In genomic region chr16:85479972-85480726, GRCh38 we compare ENCODE assay signal across 8 cellular contexts.
DNase-seq lines count a peak whose midpoint lies in the region; ATAC-seq and TF ChIP-seq lines count a peak whose summit lies in the region.

No MANE protein-coding gene starts in this region.

- peak; percentile 86 for DNase-seq in Calu3
- DNase-seq in WTC11 (ENCODE audit: low spot score): peak; percentile 64
- peak; percentile 36 for DNase-seq in mesendoderm
- no peak for DNase-seq in foreskin melanocyte
- no peak for DNase-seq in NCI-H748 (lab: John Stamatoyannopoulos, UW; ENCODE audit: unreplicated experiment)

- no peak overlapping the region for H3K18ac ChIP-seq in mesendoderm (ENCODE audit: low read length)

- H3K79me1 ChIP-seq in mesendoderm (ENCODE audit: low read length): no peaks in the 10 kb centered on the region

- H3K4me2 ChIP-seq in mesendoderm (ENCODE audit: low read length): no peak overlapping the region

- no peak overlapping the region for H2BK120ac ChIP-seq in mesendoderm (ENCODE audit: low read depth, low read length)

- TF ChIP-seq POLR2A in gastroesophageal sphincter (IDR thresholded peaks at IDR 0.05): no peak

- no TSS peak for BruUV-seq in Calu3 (replicated peaks; lab: Mats Ljungman, UMichigan)

- H3K27me3 Mint-ChIP-seq in Calu3 (ENCODE audit: unreplicated experiment) (peaks cover 46% of the 10 kb centered on the region), WTC11 (ENCODE audit: low read depth) (no peaks in the 10 kb centered on the region)

- no peak overlapping the region for H3K27ac ChIP-seq in HEK293 (ENCODE audit: extremely low read depth, low read depth, low read length)
- no peak overlapping the region for H3K27ac ChIP-seq in mesendoderm (ENCODE audit: low read depth, low read length)
- H3K27ac ChIP-seq in gastroesophageal sphincter: no peak overlapping the region

- H3K4me1 Mint-ChIP-seq in Calu3 (ENCODE audit: low read depth, unreplicated experiment) (peaks cover 15% of the 10 kb centered on the region), WTC11 (peaks cover 9% of the 10 kb centered on the region)

- no peak overlapping the region for H2AK5ac ChIP-seq in mesendoderm (ENCODE audit: low read length)

- H4K8ac ChIP-seq in mesendoderm (ENCODE audit: low read depth, low read length): no peak overlapping the region

- no peak overlapping the region for H3K56ac ChIP-seq in mesendoderm (ENCODE audit: low read length)

- no peak overlapping the region for H4K5ac ChIP-seq in mesendoderm (ENCODE audit: low read length)

- H3K23ac ChIP-seq in mesendoderm (ENCODE audit: low read length): no peak overlapping the region

- intact Hi-C loops in Calu3 (cut with micrococcal nuclease; ENCODE audit: unreplicated experiment): loop anchor here (5.0 kb wide), 1 partner anchor 77 kb away; no protein-coding TSS in a partner anchor

- no peak overlapping the region for H2BK5ac ChIP-seq in mesendoderm (ENCODE audit: low read length)

- no peaks in the 10 kb centered on the region for H3K79me2 ChIP-seq in mesendoderm (ENCODE audit: control insufficient read depth, insufficient read depth, low read length)

- H3K27ac Mint-ChIP-seq in Calu3 (ENCODE audit: unreplicated experiment): no peak overlapping the region
- H3K27ac Mint-ChIP-seq in WTC11: no peak overlapping the region

- no CpG with 5 or more reads among the region's 26 CpGs for WGBS in mesendoderm (ENCODE audit: extremely low coverage, insufficient coverage, low lambda C conversion rate)
- WGBS in gastroesophageal sphincter (ENCODE audit: low coverage in 1 of 2), 2 donors: 86 to 100% methylated on average over 1 to 5 of the region's 26 CpGs

- no peak overlapping the region for H3K9ac ChIP-seq in mesendoderm (ENCODE audit: low read length)

- H2BK15ac ChIP-seq in mesendoderm (replicated peaks; ENCODE audit: low read depth): no peak overlapping the region

- no peaks in the 10 kb centered on the region for H3K27me3 ChIP-seq in mesendoderm (ENCODE audit: insufficient read depth, low read length, poor library complexity)
- H3K27me3 ChIP-seq in gastroesophageal sphincter: no peaks in the 10 kb centered on the region

- POLR2A ChIA-PET in HEK293 (lab: Yijun Ruan, JAX): no interaction called here
- POLR2A ChIA-PET in WTC11 (lab: Charles Lee): no interaction called here

- no peaks in the 10 kb centered on the region for H3K36me3 Mint-ChIP-seq in Calu3 (ENCODE audit: insufficient read depth, unreplicated experiment)
- no peaks in the 10 kb centered on the region for H3K36me3 Mint-ChIP-seq in WTC11

- H3K4me3 ChIP-seq in HEK293 (ENCODE audit: low read depth, low read length) (no peak overlapping the region), mesendoderm (ENCODE audit: low read length) (no peak overlapping the region), gastroesophageal sphincter (no peak overlapping the region)

- CTCF ChIA-PET in Calu3 (lab: Charles Lee) (interaction anchor here (0.6 to 1.7 kb wide), 9 partner anchors 8 to 136 kb away, joined by 3 to 28 read pairs (median 5); partner anchors contain the start of gene GSE1), HEK293 (lab: Yijun Ruan, JAX) (interaction anchor here (0.9 kb wide), 1 partner anchor 48 kb away, joined by 3 read pairs; no protein-coding TSS in a partner anchor), WTC11 (lab: Charles Lee) (interaction anchor here (0.5 to 3.7 kb wide), 17 partner anchors 12 to 237 kb away, joined by 3 to 22 read pairs (median 4); no protein-coding TSS in a partner anchor)

- H3K4me1 ChIP-seq in HEK293 (ENCODE audit: control insufficient read depth, insufficient read depth, low read length) (peaks cover 11% of the 10 kb centered on the region; the same call in 1 of the 2 replicates), mesendoderm (ENCODE audit: control insufficient read depth, low read depth, low read length) (no peaks in the 10 kb centered on the region), gastroesophageal sphincter (peaks cover 0 to 10% (median 0%) of the 10 kb centered on the region in 3 donors)

- H3K4me3 Mint-ChIP-seq in Calu3 (ENCODE audit: low read depth, unreplicated experiment): no peak overlapping the region
- no peak overlapping the region for H3K4me3 Mint-ChIP-seq in WTC11

- H3K9me3 ChIP-seq in HEK293 (ENCODE audit: control insufficient read depth, insufficient read depth, low read depth, low read length) (no peaks in the 10 kb centered on the region), gastroesophageal sphincter (no peaks in the 10 kb centered on the region)

- no peak for TF ChIP-seq EP300 in gastroesophageal sphincter (IDR thresholded peaks at IDR 0.05)

- H3K9me3 Mint-ChIP-seq in Calu3 (ENCODE audit: low read depth, unreplicated experiment) (no peaks in the 10 kb centered on the region), WTC11 (no peaks in the 10 kb centered on the region)

- peak; percentile 87 for TF ChIP-seq CTCF in Calu3 (IDR thresholded peaks at IDR 0.05; ENCODE audit: unreplicated experiment)
- peak; percentile 78 for TF ChIP-seq CTCF in HEK293 (tag by site-specific recombination; IDR thresholded peaks at IDR 0.05)
- TF ChIP-seq CTCF in WTC11 (IDR thresholded peaks at IDR 0.05): no peak
- TF ChIP-seq CTCF in gastroesophageal sphincter (IDR thresholded peaks at IDR 0.05): peak in 1 of 4 experiments; percentile 38

- peak; percentile 74 for ATAC-seq in WTC11
- ATAC-seq in GM19395 (IDR thresholded peaks at IDR 0.05; ENCODE audit: unreplicated experiment): no peak
- no peak for ATAC-seq in gastroesophageal sphincter

- H3K4ac ChIP-seq in mesendoderm (ENCODE audit: low read depth, low read length): no peak overlapping the region

- H3K36me3 ChIP-seq in HEK293 (ENCODE audit: control insufficient read depth in 2 of 2, insufficient read depth in 1 of 2, low read length in 2 of 2): no peaks in the 10 kb centered on the region
- H3K36me3 ChIP-seq in mesendoderm (ENCODE audit: control insufficient read depth, insufficient read depth, low read length): no peaks in the 10 kb centered on the region
- H3K36me3 ChIP-seq in gastroesophageal sphincter: no peaks in the 10 kb centered on the region

TF ChIP-seq in HEK293, 187 proteins besides CTCF, POLR2A, EP300 and RAD21 (continues in another document):
- peak; percentile 32; the same call in 1 of the 2 replicates for TF ChIP-seq ZNF398 (tag by site-specific recombination; IDR thresholded peaks at IDR 0.05)
- no peak for TF ChIP-seq ZNF426 (tag by site-specific recombination; IDR thresholded peaks at IDR 0.05)
- TF ChIP-seq ZNF660 (tag by site-specific recombination; IDR thresholded peaks at IDR 0.05): no peak
- TF ChIP-seq ZNF423 (tag by site-specific recombination; IDR thresholded peaks at IDR 0.05): peak; percentile 77
- peak; percentile 64; the same call in 1 of the 2 replicates for TF ChIP-seq KLF1 (tag by site-specific recombination; IDR thresholded peaks at IDR 0.05)
- peak; percentile 68 for TF ChIP-seq SCRT2 (tag by site-specific recombination; IDR thresholded peaks at IDR 0.05)
- no peak for TF ChIP-seq GLIS1 (tag by site-specific recombination; IDR thresholded peaks at IDR 0.05)
- TF ChIP-seq ZBTB8A (tag by site-specific recombination; IDR thresholded peaks at IDR 0.05): peak; percentile 62
- TF ChIP-seq ZNF837 (tag by site-specific recombination; IDR thresholded peaks at IDR 0.05): no peak

TF ChIP-seq in WTC11, 78 proteins besides CTCF, POLR2A, EP300 and RAD21:
- TF ChIP-seq ZNF416 (CRISPR knock-in tag; IDR thresholded peaks at IDR 0.05) (no peak), ZNF423 (CRISPR knock-in tag; IDR thresholded peaks at IDR 0.05) (peak; percentile 55)
- TF ChIP-seq, protein P1, sequence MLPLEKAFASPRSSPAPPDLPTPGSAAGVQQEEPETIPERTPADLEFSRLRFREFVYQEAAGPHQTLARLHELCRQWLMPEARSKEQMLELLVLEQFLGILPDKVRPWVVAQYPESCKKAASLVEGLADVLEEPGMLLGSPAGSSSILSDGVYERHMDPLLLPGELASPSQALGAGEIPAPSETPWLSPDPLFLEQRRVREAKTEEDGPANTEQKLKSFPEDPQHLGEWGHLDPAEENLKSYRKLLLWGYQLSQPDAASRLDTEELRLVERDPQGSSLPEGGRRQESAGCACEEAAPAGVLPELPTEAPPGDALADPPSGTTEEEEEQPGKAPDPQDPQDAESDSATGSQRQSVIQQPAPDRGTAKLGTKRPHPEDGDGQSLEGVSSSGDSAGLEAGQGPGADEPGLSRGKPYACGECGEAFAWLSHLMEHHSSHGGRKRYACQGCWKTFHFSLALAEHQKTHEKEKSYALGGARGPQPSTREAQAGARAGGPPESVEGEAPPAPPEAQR (CRISPR knock-in tag; IDR thresholded peaks at IDR 0.05): no peak

Comparison
In these comparisons a context has a peak if more than half of its experiments do, and no peak if none do; other contexts are left out.
1. DNase-seq: peak in Calu3 (single experiment), WTC11 (single experiment) and mesendoderm (single experiment); none in foreskin melanocyte (single experiment) and NCI-H748 (single experiment).